In the genomic region with DNA sequence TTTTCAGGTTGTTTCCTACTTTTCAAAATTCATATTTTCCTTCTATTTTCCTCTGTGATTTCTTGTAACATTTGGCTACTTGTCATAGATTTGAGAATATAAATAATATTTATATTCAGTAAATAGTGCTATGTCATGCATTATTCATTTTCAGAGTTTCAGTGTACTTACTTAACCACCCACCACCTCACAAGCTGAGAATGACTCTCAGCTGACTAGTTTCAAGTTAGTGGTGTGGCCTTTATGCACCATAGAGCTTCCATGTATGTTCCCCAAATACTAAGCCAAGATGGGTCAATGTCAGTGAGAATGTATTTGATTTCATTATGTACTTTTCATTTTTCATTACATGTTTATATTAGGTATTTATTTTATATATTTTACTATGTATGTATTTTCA, we compare ENCODE assay signal across 13 cellular contexts. TPM values are rescaled to one million over a fixed set of nuclear protein-coding genes. Genes with fewer than 3 reads are reported as not detected.
DNase-seq lines count a peak whose midpoint lies in the region; ATAC-seq and TF ChIP-seq lines count a peak whose summit lies in the region.
"Had no signal": no experiment of that assay in that cellular context is flagged by ENCODE, and none has a peak within 500 bp of the region (broad histone marks: within the 10 kb centered on the region; RNA-seq: fewer than 3 reads in every experiment).

No MANE protein-coding gene starts in this region.

- H3K36me3 ChIP-seq in CD8-positive, alpha-beta memory T cell (ENCODE audit: insufficient read depth, low read length): no peaks in the 10 kb centered on the region
- H3K36me3 ChIP-seq: gastroesophageal sphincter, prostate gland had no signal

- no peak overlapping the region for H3K27ac ChIP-seq in CD8-positive, alpha-beta memory T cell (ENCODE audit: low read depth, low read length)
- H3K27ac ChIP-seq: prostate gland had no signal

- H3K9me3 ChIP-seq in CD8-positive, alpha-beta memory T cell (ENCODE audit: low read length): no peaks in the 10 kb centered on the region
- H3K9me3 ChIP-seq: gastroesophageal sphincter, prostate gland had no signal

- H3K27me3 Mint-ChIP-seq in CD8-positive, alpha-beta memory T cell: no peaks in the 10 kb centered on the region
- H3K27me3 Mint-ChIP-seq: activated B cell treated with CpG ODN at 0.5 μM for 24 hours; activated naive CD4-positive, alpha-beta T cell treated with anti-CD3 and anti-CD28 coated beads, Interleukin-2, amount 50 U/mL, for 24 hours had no signal

- POLR2A ChIA-PET in CD8-positive, alpha-beta memory T cell (lab: Charles Lee): no interaction called here

- TF ChIP-seq CTCF in fibroblast of mammary gland (conservative IDR thresholded peaks at IDR 0.05; ENCODE audit: control insufficient read depth, insufficient read depth, low read depth, low read length): no peak

- no peaks in the 10 kb centered on the region for H3K9me3 Mint-ChIP-seq in CD8-positive, alpha-beta memory T cell
- H3K9me3 Mint-ChIP-seq: activated B cell treated with CpG ODN at 0.5 μM for 24 hours; activated naive CD4-positive, alpha-beta T cell treated with anti-CD3 and anti-CD28 coated beads, Interleukin-2, amount 50 U/mL, for 24 hours; memory B cell had no signal

- H3K27me3 ChIP-seq in CD8-positive, alpha-beta memory T cell (ENCODE audit: insufficient read depth, low read length, poor library complexity, severe bottlenecking): no peaks in the 10 kb centered on the region
- H3K27me3 ChIP-seq: gastroesophageal sphincter had no signal

- ATAC-seq in GM18907 (IDR thresholded peaks at IDR 0.05; ENCODE audit: unreplicated experiment) (peak; percentile 52), GM21528 (IDR thresholded peaks at IDR 0.05; ENCODE audit: low FRiP score, unreplicated experiment) (peak; percentile 39), HG03064 (IDR thresholded peaks at IDR 0.05; ENCODE audit: low read depth, unreplicated experiment) (peak; percentile 35)
- ATAC-seq: gastroesophageal sphincter, K562 had no signal

- peaks cover 31% of the 10 kb centered on the region for H3K4me1 ChIP-seq in CD8-positive, alpha-beta memory T cell (ENCODE audit: insufficient read depth, low read length)
- H3K4me1 ChIP-seq: prostate gland had no signal

- no peak overlapping the region for H3K4me3 Mint-ChIP-seq in CD8-positive, alpha-beta memory T cell
- H3K4me3 Mint-ChIP-seq: activated B cell treated with CpG ODN at 0.5 μM for 24 hours; activated naive CD4-positive, alpha-beta T cell treated with anti-CD3 and anti-CD28 coated beads, Interleukin-2, amount 50 U/mL, for 24 hours; memory B cell had no signal

- H3K4me1 Mint-ChIP-seq in CD8-positive, alpha-beta memory T cell: peaks cover 46 to 62% (median 57%) of the 10 kb centered on the region in 3 donors

- peak overlapping the region in 3 of 8 donors; percentile 41 to 74 (median 69) for H3K27ac Mint-ChIP-seq in CD8-positive, alpha-beta memory T cell
- H3K27ac Mint-ChIP-seq: activated B cell treated with CpG ODN at 0.5 μM for 24 hours, memory B cell had no signal

- H3K4me3 ChIP-seq in fibroblast of mammary gland (ENCODE audit: control insufficient read depth, low read depth, low read length): no peak overlapping the region
- H3K4me3 ChIP-seq in CD8-positive, alpha-beta memory T cell (ENCODE audit: low read length): no peak overlapping the region
- H3K4me3 ChIP-seq: gastroesophageal sphincter, K562, prostate gland had no signal

- DNase-seq in fibroblast of mammary gland (ENCODE audit: low read depth): peak; percentile 42
- DNase-seq in OCI-M1 (lab: John Stamatoyannopoulos, UW): no peak
- no peak for DNase-seq in AG08396 (ENCODE audit: low spot score)
- DNase-seq in CD8-positive, alpha-beta memory T cell: no peak
- DNase-seq: activated B cell treated with CpG ODN at 0.5 μM for 24 hours had no signal

- CTCF ChIA-PET in CD8-positive, alpha-beta memory T cell (lab: Charles Lee): interaction anchor here (1.3 kb wide), 1 partner anchor 10 kb away, joined by 3 read pairs; no protein-coding TSS in a partner anchor

- H3K36me3 Mint-ChIP-seq in CD8-positive, alpha-beta memory T cell: no peaks in the 10 kb centered on the region
- H3K36me3 Mint-ChIP-seq: activated naive CD4-positive, alpha-beta T cell treated with anti-CD3 and anti-CD28 coated beads, Interleukin-2, amount 50 U/mL, for 24 hours; memory B cell had no signal

RNA-seq across cellular contexts. Expression of a gene that starts 56.9 kb away (rescaled TPM):
- 10 to 100 TPM; 56.8 to 59.6 TPM for total RNA-seq in CD8-positive, alpha-beta memory T cell
- polyA plus RNA-seq in CD8-positive, alpha-beta memory T cell: 82.9 TPM
- total RNA-seq: K562 had no signal
- polyA plus RNA-seq: K562 had no signal
